8 cellular contexts compared by ENCODE assay signal in the genomic region with DNA sequence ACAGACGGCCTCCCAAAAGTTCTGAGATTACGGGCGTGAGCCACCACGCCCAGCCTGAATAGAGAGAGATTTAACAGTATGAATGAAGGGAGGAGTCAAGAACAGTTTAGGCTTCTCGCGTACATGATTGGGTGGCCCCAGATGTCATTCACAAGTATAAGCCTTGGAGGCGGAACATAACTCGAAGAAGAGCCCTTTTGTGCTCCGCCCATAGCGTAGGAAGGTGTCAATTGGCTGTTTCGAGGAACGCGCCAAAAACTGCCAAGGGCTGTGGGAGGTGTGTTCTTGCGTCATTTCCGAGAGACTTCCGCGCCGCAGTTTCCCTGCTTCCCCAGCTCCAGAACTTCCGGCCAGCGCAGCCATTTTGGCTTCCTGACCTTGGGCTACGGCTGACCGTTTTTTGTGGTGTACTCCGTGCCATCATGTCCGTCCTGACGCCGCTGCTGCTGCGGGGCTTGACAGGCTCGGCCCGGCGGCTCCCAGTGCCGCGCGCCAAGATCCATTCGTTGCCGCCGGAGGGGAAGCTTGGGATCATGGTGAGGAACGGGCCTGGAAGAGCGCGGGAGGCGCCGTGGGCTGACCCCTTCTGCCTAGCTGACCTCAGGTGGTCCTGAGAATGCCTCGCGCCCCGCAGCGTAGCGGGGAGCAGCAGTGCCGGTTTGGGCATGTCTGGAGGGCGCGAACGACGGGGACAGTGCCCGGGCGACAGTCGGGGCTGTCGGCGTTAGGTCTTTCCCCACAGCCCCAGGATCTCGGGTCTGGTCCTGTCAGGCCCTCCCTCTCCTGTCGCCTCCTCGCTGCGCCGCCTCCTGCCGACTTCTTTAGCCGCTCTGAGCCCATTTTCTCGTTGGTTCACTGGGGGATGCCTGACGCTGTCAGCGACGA. TPM values are rescaled to one million over a fixed set of nuclear protein-coding genes. Genes with fewer than 3 reads are reported as not detected.
DNase-seq lines count a peak whose midpoint lies in the region; ATAC-seq and TF ChIP-seq lines count a peak whose summit lies in the region.

A gene with protein sequence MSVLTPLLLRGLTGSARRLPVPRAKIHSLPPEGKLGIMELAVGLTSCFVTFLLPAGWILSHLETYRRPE (plus strand): TSS at position 362 of the 885 bp plus-strand sequence. CDS start 61 bp downstream, at position 423.

- peak; percentile 100 for DNase-seq in ELR (ENCODE audit: low read depth)
- peak; percentile 97 for DNase-seq in H7
- DNase-seq in M059J (ENCODE audit: low read depth), result peak; percentile 100
- peak; percentile 99 to 100 for DNase-seq in SHP77 (lab: John Stamatoyannopoulos, UW)
- peak; percentile 93 for DNase-seq in activated effector memory CD4-positive, alpha-beta T cell treated with Interleukin-2 at 50 U/mL for 16 hours
- DNase-seq in fibroblast of peridontal ligament (ENCODE audit: extremely low read depth), result peak; percentile 100
- peak; percentile 89 for DNase-seq in natural killer cell
- peak; percentile 97 for DNase-seq in stimulated activated naive CD4-positive, alpha-beta T cell treated with Interleukin-2 at 50 U/mL for 16 hours (lab: John Stamatoyannopoulos, UW)

- peaks cover 6% of the 10 kb centered on the region for H3K36me3 ChIP-seq in H7 (replicated peaks; ENCODE audit: control insufficient read depth, insufficient read depth, low read length)

- no peaks in the 10 kb centered on the region for H3K27me3 ChIP-seq in H7 (ENCODE audit: control insufficient read depth, insufficient read depth, low read length)

- H3K27ac Mint-ChIP-seq in natural killer cell, result peak within 1 kb of the TSS; percentile 94 to 96

- H3K36me3 Mint-ChIP-seq in natural killer cell, result no peaks in the 10 kb centered on the region

- no peak for TF ChIP-seq CTCF in natural killer cell (IDR thresholded peaks at IDR 0.05)

- peak; percentile 98 to 99 (median 98) for ATAC-seq in natural killer cell

- intact Hi-C loops in natural killer cell (cut with micrococcal nuclease), result no loop called here

- H3K4me1 Mint-ChIP-seq in natural killer cell, result peaks cover 11 to 22% of the 10 kb centered on the region in 2 donors

- no peaks in the 10 kb centered on the region for H3K27me3 Mint-ChIP-seq in natural killer cell (ENCODE audit: low read depth in 2 of 2)

- H3K4me3 Mint-ChIP-seq in natural killer cell, result peak within 1 kb of the TSS; percentile 99

- H3K9me3 Mint-ChIP-seq in natural killer cell, result no peaks in the 10 kb centered on the region

- H3K4me3 ChIP-seq in H7 (ENCODE audit: insufficient read depth, low read depth, low read length), result peak within 1 kb of the TSS; percentile 99

RNA-seq across cellular contexts. Expression of the gene that starts here (rescaled TPM):
- total RNA-seq in H7 (2014; rRNA removed; shearing (Covaris generic)), result 836 and 1,175 TPM in 2 replicates
- total RNA-seq in M059J (2014; rRNA removed; shearing (Covaris generic)), result 875 and 1,019 TPM in 2 replicates
- 100 to 1,000 TPM; 143 to 166 (median 145) TPM for total RNA-seq in natural killer cell

Comparison
In these comparisons a context has a peak if more than half of its experiments do, and no peak if none do; other contexts are left out.
1. Peak in every context shown above with its lines: DNase-seq, ATAC-seq and H3K4me3 ChIP-seq.